9 cellular contexts compared by ENCODE assay signal in the genomic region with DNA sequence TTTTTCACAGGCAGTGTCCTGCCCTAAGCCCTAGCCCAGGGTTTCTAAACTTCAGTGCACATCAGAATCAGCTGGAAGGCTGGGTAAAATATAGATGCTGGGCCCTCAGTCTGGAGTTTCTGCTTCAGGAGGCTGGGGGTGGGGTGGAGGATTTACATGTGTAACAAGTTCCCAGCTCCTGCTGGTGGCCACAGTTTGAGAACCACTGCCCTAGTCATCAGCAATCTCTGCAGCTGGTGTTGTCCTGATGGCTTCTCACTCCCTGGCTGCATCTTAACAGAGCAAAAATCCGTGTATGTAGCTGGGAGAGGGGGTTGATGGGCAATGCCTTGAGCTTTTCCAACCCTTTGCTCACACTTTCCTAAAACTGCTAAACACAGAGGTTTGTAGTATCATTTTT.
DNase-seq lines count a peak whose midpoint lies in the region; FAIRE-seq and TF ChIP-seq lines count a peak whose summit lies in the region.
"Had no signal": no experiment of that assay in that cellular context is flagged by ENCODE, and none has a peak within 500 bp of the region (broad histone marks: within the 10 kb centered on the region; RNA-seq: fewer than 3 reads in every experiment).

No MANE protein-coding gene starts in this region.

- TF ChIP-seq CTCF in mammary epithelial cell (conservative IDR thresholded peaks at IDR 0.05 in 1 of 2, IDR thresholded peaks at IDR 0.05 in 1 of 2; ENCODE audit: extremely low read depth in 1 of 2, insufficient read depth in 1 of 2, low read depth in 1 of 2, low read length in 2 of 2) (no peak), kidney (IDR thresholded peaks at IDR 0.05; ENCODE audit: borderline replicate concordance, extremely low read depth, insufficient read depth) (no peak), stomach (IDR thresholded peaks at IDR 0.05) (no peak)

- WGBS in mammary epithelial cell (ENCODE audit: low coverage, missing lambda C conversion rate) = 0% methylated on average over 1 of the region's 1 CpG
- 30 to 57% (median 40%) methylated on average over 1 of the region's 1 CpG for WGBS in stomach, 5 donors

- intact Hi-C loops in mammary epithelial cell (cut with micrococcal nuclease) = loop anchor here (5.0 kb wide), 3 partner anchors 48 to 488 kb away; partner anchors contain the start of gene KLF9
- intact Hi-C loops in kidney (cut with DNase I) = no loop called here
- intact Hi-C loops in stomach (cut with DNase I; ENCODE audit: low total_unique reads) = loop anchor here (5.0 kb wide), 1 partner anchor 263 kb away; no protein-coding TSS in a partner anchor

- peak; percentile 71 for DNase-seq in LHCN-M2 (ENCODE audit: low read depth)
- DNase-seq in mammary epithelial cell = no peak
- DNase-seq in kidney = peak; percentile 73
- DNase-seq in stomach = no peak
- no peak for DNase-seq in mucosa of gallbladder (ENCODE audit: low spot score)
- DNase-seq in stimulated activated CD4-positive, alpha-beta T cell treated with anti-CD3 and anti-CD28 coated beads, Interleukin-2, amount 100 ng/mL, for 24 hours = no peak
- no peak for DNase-seq in stimulated activated CD4-positive, alpha-beta T cell treated with anti-CD3 and anti-CD28 coated beads, Interleukin-12 subunit alpha, Interleukin-12 subunit beta, amount 100 ng/mL, for 4 hours
- DNase-seq in middle frontal gyrus (ENCODE audit: extremely low spot score, low spot score) = no peak
- DNase-seq: activated CD4-positive, CD25-positive, alpha-beta regulatory T cell had no signal

- H3K27me3 ChIP-seq in mammary epithelial cell (ENCODE audit: insufficient read depth, low read length) (no peaks in the 10 kb centered on the region), stomach (no peaks in the 10 kb centered on the region)

- H3K9me3 ChIP-seq in mammary epithelial cell (replicated peaks; ENCODE audit: insufficient read depth, low read length) (no peaks in the 10 kb centered on the region), kidney (ENCODE audit: control insufficient read depth in 1 of 2, low read length in 2 of 2) (no peaks in the 10 kb centered on the region), stomach (no peaks in the 10 kb centered on the region)

- CTCF ChIA-PET in mammary epithelial cell (lab: Charles Lee; ENCODE audit: low non-redundant PET) = no interaction called here

- in situ Hi-C loops in mammary epithelial cell (cut with MboI; ENCODE audit: low sequenced_read_pairs in 2 of 2) = no loop called here

- H3K4me2 ChIP-seq in mammary epithelial cell (ENCODE audit: insufficient read depth, low read depth, low read length) = no peak overlapping the region

- H4K20me1 ChIP-seq in mammary epithelial cell (ENCODE audit: insufficient read depth, low read length) = no peaks in the 10 kb centered on the region

- TF ChIP-seq EP300 in stomach (IDR thresholded peaks at IDR 0.05) = no peak

- H3K36me3 ChIP-seq in mammary epithelial cell (ENCODE audit: insufficient read depth, low read length) (no peaks in the 10 kb centered on the region), kidney (ENCODE audit: control insufficient read depth in 1 of 2, insufficient read depth in 2 of 2, low read length in 2 of 2) (peaks cover 3 to 11% of the 10 kb centered on the region in 2 donors), stomach (no peaks in the 10 kb centered on the region)

- no peaks in the 10 kb centered on the region for H3K79me2 ChIP-seq in mammary epithelial cell (ENCODE audit: insufficient read depth, low read length)

- no peak for FAIRE-seq in kidney (lab: Jason Lieb, UNC)

- TF ChIP-seq POLR2A in stomach (IDR thresholded peaks at IDR 0.05) = no peak

- BruUV-seq in mammary epithelial cell (replicated peaks; lab: Mats Ljungman, UMichigan) = no TSS peak

- no peak overlapping the region for H3K9ac ChIP-seq in mammary epithelial cell (ENCODE audit: insufficient read depth, low read length)
- H3K9ac ChIP-seq in kidney (ENCODE audit: low read length in 2 of 2) = peak overlapping the region in 1 of 2 donors; percentile 66

- dilution Hi-C loops in mammary epithelial cell (cut with HindIII; ENCODE audit: low sequenced_read_pairs) = no loop called here

- peak overlapping the region; percentile 86 for H2AFZ ChIP-seq in mammary epithelial cell (ENCODE audit: low read depth, low read length)

- H3K4me3 ChIP-seq in mammary epithelial cell (replicated peaks in 1 of 3; ENCODE audit: insufficient read depth in 1 of 3, low read depth in 2 of 3, low read length in 3 of 3) (no peak overlapping the region), kidney (ENCODE audit: low read length in 2 of 2) (no peak overlapping the region), stomach (no peak overlapping the region)

- H3K4me1 ChIP-seq in mammary epithelial cell (ENCODE audit: insufficient read depth, low read length) (peaks cover 17% of the 10 kb centered on the region), kidney (ENCODE audit: control insufficient read depth in 1 of 2, insufficient read depth in 1 of 2, low read depth in 1 of 2, low read length in 2 of 2) (peaks cover 11 to 15% of the 10 kb centered on the region in 2 donors), stomach (peaks cover 10 to 29% (median 26%) of the 10 kb centered on the region in 4 donors)

- H3K27ac ChIP-seq in mammary epithelial cell (ENCODE audit: insufficient read depth, low read depth, low read length) = no peak overlapping the region
- H3K27ac ChIP-seq in kidney (ENCODE audit: low read depth in 2 of 2, low read length in 2 of 2) = peak overlapping the region; percentile 79 to 94
- peak overlapping the region; percentile 82 to 92 (median 87) for H3K27ac ChIP-seq in stomach

Comparison
In these comparisons a context has a peak if more than half of its experiments do, and no peak if none do; other contexts are left out.
1. DNase-seq: peak in LHCN-M2 (single experiment) and kidney (single experiment); none in mammary epithelial cell (single experiment), stomach (single experiment), mucosa of gallbladder (single experiment), stimulated activated CD4-positive, alpha-beta T cell treated with anti-CD3 and anti-CD28 coated beads, Interleukin-2, amount 100 ng/mL, for 24 hours (0 of 2), stimulated activated CD4-positive, alpha-beta T cell treated with anti-CD3 and anti-CD28 coated beads, Interleukin-12 subunit alpha, Interleukin-12 subunit beta, amount 100 ng/mL, for 4 hours (single experiment) and middle frontal gyrus (single experiment).